ENCODE assay signal across 18 cellular contexts in the genomic region with DNA sequence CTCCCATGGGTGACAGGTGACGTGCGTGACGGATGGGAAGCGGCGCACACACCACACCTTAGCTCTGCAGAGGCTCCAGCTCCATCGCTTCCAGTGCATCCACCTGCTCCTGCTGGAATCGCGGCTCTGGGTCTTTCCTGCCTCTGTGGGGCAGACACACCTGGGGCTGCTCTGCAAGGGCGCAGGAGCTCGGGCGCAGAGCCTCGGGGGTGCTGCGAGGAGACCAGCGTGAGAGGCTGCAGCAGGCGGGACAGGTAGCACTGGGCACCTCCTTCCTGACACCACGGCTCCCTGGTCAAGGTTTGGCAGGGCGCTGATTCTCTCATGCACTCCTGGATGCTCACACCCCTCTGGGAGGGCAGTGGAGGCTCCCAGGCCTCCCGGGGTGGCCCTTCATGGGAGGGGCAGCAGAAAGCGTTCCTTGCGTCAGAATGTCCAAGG.
"Had no signal": no experiment of that assay in that cellular context is flagged by ENCODE, and none has a peak within 500 bp of the region (broad histone marks: within the 10 kb centered on the region; RNA-seq: fewer than 3 reads in every experiment).

No MANE protein-coding gene starts in this region.

- H3K4me3 Mint-ChIP-seq: naive thymus-derived CD4-positive, alpha-beta T cell; nephron progenitor cell had no signal

- H3K4me1 Mint-ChIP-seq: nephron progenitor cell had no signal

- H3K4me3 ChIP-seq: colonic mucosa, gastrocnemius medialis, left ventricle myocardium inferior, right atrium auricular region, stomach, thoracic aorta, transverse colon had no signal

- ATAC-seq: esophagus mucosa; gastrocnemius medialis; left cardiac atrium; naive thymus-derived CD4-positive, alpha-beta T cell had no signal

- H3K36me3 Mint-ChIP-seq: naive thymus-derived CD4-positive, alpha-beta T cell had no signal

- DNase-seq: colonic mucosa; effector CD4-positive, alpha-beta T cell; gastrocnemius medialis; left cardiac atrium; left ventricle myocardium inferior; mesendoderm; naive thymus-derived CD4-positive, alpha-beta T cell; nephron progenitor cell; small intestine; stimulated activated CD4-positive, alpha-beta T cell treated with anti-CD3 and anti-CD28 coated beads, Interleukin-12 subunit alpha, Interleukin-12 subunit beta, amount 100 ng/mL, for 4 hours; stimulated activated naive CD4-positive, alpha-beta T cell; stomach; substantia nigra had no signal

- H3K27ac Mint-ChIP-seq: naive thymus-derived CD4-positive, alpha-beta T cell; nephron progenitor cell had no signal

- H3K27ac ChIP-seq: colonic mucosa, gastrocnemius medialis, left ventricle myocardium inferior, neutrophil, right atrium auricular region, stomach, thoracic aorta, transverse colon had no signal

- H3K36me3 ChIP-seq: colonic mucosa, gastrocnemius medialis, left ventricle myocardium inferior, neutrophil, right atrium auricular region, stomach, thoracic aorta, transverse colon had no signal

- H3K4me1 ChIP-seq: colonic mucosa, gastrocnemius medialis, left ventricle myocardium inferior, right atrium auricular region, stomach, transverse colon had no signal

- H3K9me3 ChIP-seq: colonic mucosa, gastrocnemius medialis, neutrophil, thoracic aorta, transverse colon had no signal

- H3K27me3 ChIP-seq: colonic mucosa, gastrocnemius medialis, neutrophil, right atrium auricular region, transverse colon had no signal
